In the genomic region with DNA sequence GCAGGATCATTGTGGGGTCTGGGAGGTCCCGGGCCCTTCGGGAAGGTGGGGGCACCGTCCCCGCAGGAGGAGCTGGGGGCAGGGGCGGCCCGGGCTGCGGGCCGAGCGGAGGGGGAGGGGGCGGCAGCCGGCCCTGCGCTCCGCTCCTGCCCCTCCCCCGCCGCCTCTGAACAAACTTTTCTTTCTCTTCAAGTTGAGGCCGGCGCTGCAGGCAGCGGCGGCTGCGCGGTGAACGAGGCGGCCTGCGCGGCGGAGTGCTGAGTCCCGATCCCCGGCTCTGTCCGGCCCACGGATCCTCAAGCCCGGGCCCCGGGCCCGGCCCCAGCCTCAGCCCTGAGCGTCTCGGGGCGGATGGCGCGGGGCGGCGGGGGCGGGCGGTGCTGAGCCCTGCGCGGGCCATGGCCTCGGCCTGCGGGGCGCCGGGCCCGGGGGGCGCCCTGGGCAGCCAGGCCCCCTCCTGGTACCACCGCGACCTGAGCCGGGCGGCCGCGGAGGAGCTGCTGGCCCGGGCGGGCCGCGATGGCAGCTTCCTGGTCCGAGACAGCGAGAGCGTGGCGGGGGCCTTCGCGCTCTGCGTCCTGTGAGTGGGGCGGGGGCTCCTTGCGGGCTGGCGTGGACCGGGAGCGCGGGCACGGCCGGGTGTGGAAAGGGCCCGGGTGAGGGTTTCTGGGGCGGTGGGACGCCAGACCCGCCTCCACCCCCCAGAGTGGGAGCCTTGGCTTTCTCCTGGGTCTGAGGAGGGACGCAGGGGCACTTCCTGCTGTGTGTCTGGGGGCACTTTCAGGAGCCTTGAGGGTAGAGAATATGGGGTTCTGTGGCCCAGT, we compare ENCODE assay signal across 1 cellular context.
TF ChIP-seq lines count a peak whose summit lies in the region.

A gene with protein sequence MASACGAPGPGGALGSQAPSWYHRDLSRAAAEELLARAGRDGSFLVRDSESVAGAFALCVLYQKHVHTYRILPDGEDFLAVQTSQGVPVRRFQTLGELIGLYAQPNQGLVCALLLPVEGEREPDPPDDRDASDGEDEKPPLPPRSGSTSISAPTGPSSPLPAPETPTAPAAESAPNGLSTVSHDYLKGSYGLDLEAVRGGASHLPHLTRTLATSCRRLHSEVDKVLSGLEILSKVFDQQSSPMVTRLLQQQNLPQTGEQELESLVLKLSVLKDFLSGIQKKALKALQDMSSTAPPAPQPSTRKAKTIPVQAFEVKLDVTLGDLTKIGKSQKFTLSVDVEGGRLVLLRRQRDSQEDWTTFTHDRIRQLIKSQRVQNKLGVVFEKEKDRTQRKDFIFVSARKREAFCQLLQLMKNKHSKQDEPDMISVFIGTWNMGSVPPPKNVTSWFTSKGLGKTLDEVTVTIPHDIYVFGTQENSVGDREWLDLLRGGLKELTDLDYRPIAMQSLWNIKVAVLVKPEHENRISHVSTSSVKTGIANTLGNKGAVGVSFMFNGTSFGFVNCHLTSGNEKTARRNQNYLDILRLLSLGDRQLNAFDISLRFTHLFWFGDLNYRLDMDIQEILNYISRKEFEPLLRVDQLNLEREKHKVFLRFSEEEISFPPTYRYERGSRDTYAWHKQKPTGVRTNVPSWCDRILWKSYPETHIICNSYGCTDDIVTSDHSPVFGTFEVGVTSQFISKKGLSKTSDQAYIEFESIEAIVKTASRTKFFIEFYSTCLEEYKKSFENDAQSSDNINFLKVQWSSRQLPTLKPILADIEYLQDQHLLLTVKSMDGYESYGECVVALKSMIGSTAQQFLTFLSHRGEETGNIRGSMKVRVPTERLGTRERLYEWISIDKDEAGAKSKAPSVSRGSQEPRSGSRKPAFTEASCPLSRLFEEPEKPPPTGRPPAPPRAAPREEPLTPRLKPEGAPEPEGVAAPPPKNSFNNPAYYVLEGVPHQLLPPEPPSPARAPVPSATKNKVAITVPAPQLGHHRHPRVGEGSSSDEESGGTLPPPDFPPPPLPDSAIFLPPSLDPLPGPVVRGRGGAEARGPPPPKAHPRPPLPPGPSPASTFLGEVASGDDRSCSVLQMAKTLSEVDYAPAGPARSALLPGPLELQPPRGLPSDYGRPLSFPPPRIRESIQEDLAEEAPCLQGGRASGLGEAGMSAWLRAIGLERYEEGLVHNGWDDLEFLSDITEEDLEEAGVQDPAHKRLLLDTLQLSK (plus strand): TSS at position 181 of the 824 bp plus-strand sequence. CDS start 218 bp downstream, at position 399.

TF ChIP-seq in endothelial cell of umbilical vein, 7 proteins besides CTCF, POLR2A, EP300 and RAD21:
- peak; percentile 49 for TF ChIP-seq POLR2AphosphoS5 (IDR thresholded peaks at IDR 0.05; ENCODE audit: insufficient read depth, low read depth, low read length)
- no peak for TF ChIP-seq EZH2 (IDR thresholded peaks at IDR 0.05; ENCODE audit: borderline replicate concordance, low read depth, low read length, severe bottlenecking)
TF ChIP-seq in endothelial cell of umbilical vein: peak in this region for 1.
